ENCODE assay signal across 9 cellular contexts in the genomic region with DNA sequence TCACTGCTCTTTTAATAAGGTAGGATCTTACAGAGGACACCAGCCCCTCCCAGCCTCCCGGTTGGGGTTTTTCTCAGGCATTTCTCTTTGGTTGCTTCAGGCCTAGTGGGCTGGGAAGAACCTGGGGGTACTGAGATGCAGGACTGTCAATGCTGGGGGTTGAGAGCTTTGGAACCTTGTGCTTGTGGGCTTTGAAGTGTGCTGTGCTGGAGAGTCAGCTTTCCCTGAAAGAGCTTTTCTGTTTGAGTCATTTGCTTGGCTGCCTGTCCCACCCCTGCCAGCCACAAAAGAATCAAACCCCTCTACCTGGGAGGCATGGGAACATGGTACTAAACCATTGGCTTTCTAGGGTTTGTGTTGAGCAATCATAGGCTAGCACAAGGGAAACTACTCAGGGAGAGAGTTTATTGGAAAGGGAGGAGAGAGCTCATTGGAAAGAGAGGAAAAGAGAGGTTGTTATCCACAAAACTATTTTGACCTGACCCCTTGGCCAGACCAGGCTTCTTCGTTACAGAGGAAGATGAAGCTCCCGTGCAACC. TPM values are rescaled to one million over a fixed set of nuclear protein-coding genes. Genes with fewer than 3 reads are reported as not detected.
DNase-seq lines count a peak whose midpoint lies in the region; ATAC-seq, FAIRE-seq and TF ChIP-seq lines count a peak whose summit lies in the region.
"Had no signal": no experiment of that assay in that cellular context is flagged by ENCODE, and none has a peak within 500 bp of the region (broad histone marks: within the 10 kb centered on the region; RNA-seq: fewer than 3 reads in every experiment).

No MANE protein-coding gene starts in this region.

- TF ChIP-seq EP300 in HepG2 (IDR thresholded peaks at IDR 0.05; ENCODE audit: low read depth in 2 of 2, low read length in 2 of 2), result no peak
- no peak for TF ChIP-seq EP300 in HepG2 (CRISPR knock-in tag; IDR thresholded peaks at IDR 0.05; ENCODE audit: borderline replicate concordance)

- H3K9ac ChIP-seq in HepG2 (ENCODE audit: insufficient read depth, low read depth, low read length), result peak overlapping the region; percentile 89

- FAIRE-seq in HepG2 (lab: Jason Lieb, UNC) (no peak), urothelium cell line (lab: Jason Lieb, UNC) (no peak)

- POLR2A ChIA-PET in HepG2 (lab: Yijun Ruan, JAX), result interaction anchor here (1.0 to 12.6 kb wide), 7 partner anchors 8 to 44 kb away, joined by 4 to 287 read pairs (median 7); no protein-coding TSS in a partner anchor

- H3K27ac ChIP-seq in right cardiac atrium (ENCODE audit: low read length) (no peak overlapping the region), HepG2 (ENCODE audit: extremely low read length, insufficient read depth, low read length) (peak overlapping the region; percentile 81)

- no peak overlapping the region for H2AFZ ChIP-seq in HepG2 (ENCODE audit: low read length)

- DNase-seq in right cardiac atrium (no peak), left cardiac atrium (no peak), astrocyte of the cerebellum (ENCODE audit: low read depth) (no peak), HepG2 (ENCODE audit: low spot score) (no peak), NCI-H2171 (lab: John Stamatoyannopoulos, UW) (no peak), NOMO-1 (lab: John Stamatoyannopoulos, UW; ENCODE audit: unreplicated experiment in 2 of 2) (no peak), urothelium cell line (ENCODE audit: low spot score) (no peak)

- H3K4me1 ChIP-seq in right cardiac atrium (ENCODE audit: control insufficient read depth, insufficient read depth, low read length) (peaks cover 9% of the 10 kb centered on the region), HepG2 (ENCODE audit: insufficient read depth, low read length) (peaks cover 66% of the 10 kb centered on the region)

- CTCF ChIA-PET in HepG2 (lab: Yijun Ruan, JAX; ENCODE audit: low intra/inter-chr PET ratio, low total read pairs), result interaction anchor here (1.4 kb wide), 1 partner anchor 85 kb away, joined by 5 read pairs; no protein-coding TSS in a partner anchor

- H3K4me3 ChIP-seq in right cardiac atrium (ENCODE audit: low read length), result peak overlapping the region; percentile 51
- H3K4me3 ChIP-seq in astrocyte of the cerebellum (ENCODE audit: low read depth, low read length), result peak overlapping the region; percentile 88
- peak overlapping the region; percentile 95 to 99 (median 95) for H3K4me3 ChIP-seq in HepG2 (replicated peaks in 1 of 3; ENCODE audit: insufficient read depth in 1 of 3, low read depth in 2 of 3, low read length in 3 of 3)

- peaks cover 54% of the 10 kb centered on the region for H4K20me1 ChIP-seq in HepG2 (ENCODE audit: insufficient read depth, low read length)

- ATAC-seq in right cardiac atrium (no peak), left cardiac atrium (no peak), HepG2 (no peak), GM18505 (IDR thresholded peaks at IDR 0.05; ENCODE audit: unreplicated experiment) (no peak)

- TF ChIP-seq RAD21 in HepG2 (CRISPR knock-in tag; IDR thresholded peaks at IDR 0.05), result no peak

- TF ChIP-seq CTCF in astrocyte of the cerebellum (IDR thresholded peaks at IDR 0.05; ENCODE audit: low read depth, low read length, missing control alignments), result no peak
- no peak for TF ChIP-seq CTCF in HepG2 (CRISPR knock-in tag; IDR thresholded peaks at IDR 0.05)

- in situ Hi-C loops in astrocyte of the cerebellum (cut with HindIII; ENCODE audit: low sequenced_read_pairs), result loop anchor here (25.0 kb wide), 1 partner anchor 539 kb away; no protein-coding TSS in a partner anchor
- in situ Hi-C loops in HepG2 (cut with HindIII; ENCODE audit: extremely low pct_ligation_motif_present, low pct_unique_long_range_greater_than_20kb), result loop anchor here (25.0 kb wide), 1 partner anchor 539 kb away; no protein-coding TSS in a partner anchor

- TF ChIP-seq POLR2A in HepG2 (IDR thresholded peaks at IDR 0.05; ENCODE audit: insufficient read depth in 1 of 2, low read depth in 2 of 2, low read length in 2 of 2) (0 out of 4 replicates have a peak, but pooled peaks have one; percentile 8 to 15), GM18505 (IDR thresholded peaks at IDR 0.05; ENCODE audit: borderline replicate concordance, extremely low read depth, insufficient read depth, insufficient read length) (no peak)

- H3K4me2 ChIP-seq in HepG2 (ENCODE audit: low read depth, low read length), result peak overlapping the region; percentile 83

- BruUV-seq in HepG2 (replicated peaks; lab: Mats Ljungman, UMichigan), result no TSS peak

- intact Hi-C loops in right cardiac atrium (cut with DNase I) (loop anchor here in 2 of 4 donors (10.0 kb wide), 2 partner anchors 166 to 176 kb away; a partner anchor contains a TSS), left cardiac atrium (cut with DNase I) (no loop called here), HepG2 (cut with micrococcal nuclease; ENCODE audit: unreplicated experiment) (no loop called here)

- H3K27me3 ChIP-seq in right cardiac atrium (ENCODE audit: control insufficient read depth, insufficient read depth) (no peaks in the 10 kb centered on the region), HepG2 (ENCODE audit: control insufficient read depth in 1 of 2, insufficient read depth in 2 of 2, low read length in 2 of 2) (no peaks in the 10 kb centered on the region; a peak in 1 of 5 replicates)

- H3K36me3 ChIP-seq in HepG2 (replicated peaks in 1 of 2; ENCODE audit: control insufficient read depth in 1 of 2, insufficient read depth in 2 of 2, low read length in 2 of 2), result peaks cover 20 to 53% of the 10 kb centered on the region in 2 experiments

- no peaks in the 10 kb centered on the region for H3K9me3 ChIP-seq in right cardiac atrium (ENCODE audit: control insufficient read depth, low read length)
- no peaks in the 10 kb centered on the region for H3K9me3 ChIP-seq in HepG2 (ENCODE audit: low read length)

- peaks cover 71% of the 10 kb centered on the region for H3K79me2 ChIP-seq in HepG2 (ENCODE audit: insufficient read depth, low read length)

- WGBS in right cardiac atrium, result 74% methylated on average over 3 of the region's 3 CpGs
- WGBS in HepG2 (ENCODE audit: low lambda C conversion rate), result 16% methylated on average over 3 of the region's 3 CpGs

RNA-seq across cellular contexts. Expression of a gene that starts 1.4 kb away (rescaled TPM):
- total RNA-seq in right cardiac atrium (10 to 100 TPM; 12.2 to 45.4 (median 23.4) TPM), left cardiac atrium (100 to 1,000 TPM; 197 to 969 TPM), HepG2 (2016; rRNA removed; fragmentation: Illumina TruSeq; extraction: Trizol) (338 and 492 TPM in 2 replicates)
- polyA plus RNA-seq in right cardiac atrium (116 TPM), HepG2 (2011; rRNA removed) (512 and 596 TPM in 2 replicates)
- 31.9 and 37.2 TPM in 2 replicates for total RNA-seq in HepG2 (2016; cell fraction: cytosol; rRNA removed; fragmentation: Illumina TruSeq; extraction: Trizol; ENCODE audit: low read depth)
- total RNA-seq in HepG2 (2016; cell fraction: insoluble cytoplasmic fraction; rRNA removed; fragmentation: Illumina TruSeq; extraction: Trizol), result 303 and 473 TPM in 2 replicates
- 175 and 195 TPM in 2 replicates for total RNA-seq in HepG2 (2016; cell fraction: membrane; rRNA removed; fragmentation: Illumina TruSeq; extraction: Trizol)
- total RNA-seq in HepG2 (2016; cell fraction: nucleus; rRNA removed; fragmentation: Illumina TruSeq; extraction: Trizol), result 532 and 631 TPM in 2 replicates
- 368 and 565 TPM in 2 replicates for polyA plus RNA-seq in HepG2 (2011; cell fraction: cytosol; rRNA removed)
- 147 and 228 TPM in 2 replicates for polyA plus RNA-seq in HepG2 (2011; cell fraction: nucleus; rRNA removed)
- polyA plus RNA-seq in HepG2 (2012), result 585 and 769 TPM in 2 replicates
- 36.1 and 38.4 TPM in 2 replicates for polyA plus RNA-seq in HepG2 (2016; cell fraction: cytosol; fragmentation: Illumina TruSeq; extraction: Trizol; ENCODE audit: low read depth)
- 315 and 357 TPM in 2 replicates for polyA plus RNA-seq in HepG2 (2016; cell fraction: insoluble cytoplasmic fraction; fragmentation: Illumina TruSeq; extraction: Trizol; ENCODE audit: low read depth)
- polyA plus RNA-seq in HepG2 (2016; cell fraction: membrane; fragmentation: Illumina TruSeq; extraction: Trizol; ENCODE audit: low read depth), result 107 and 124 TPM in 2 replicates
- 708 and 740 TPM in 2 replicates for polyA plus RNA-seq in HepG2 (2016; cell fraction: nucleus; fragmentation: Illumina TruSeq; extraction: Trizol; ENCODE audit: insufficient read depth, low read depth)
- polyA minus RNA-seq in HepG2 (2011; rRNA and poly(A)+ RNA removed; ENCODE audit: low replicate concordance), result 748 and 1,007 TPM in 2 replicates
- polyA minus RNA-seq in HepG2 (2011; cell fraction: cytosol; rRNA and poly(A)+ RNA removed), result 527 and 633 TPM in 2 replicates
- polyA minus RNA-seq in HepG2 (2011; cell fraction: nucleus; rRNA and poly(A)+ RNA removed), result 165 and 293 TPM in 2 replicates

RNA-seq across cellular contexts. Expression of a gene that starts 18.4 kb away (rescaled TPM):
- total RNA-seq in right cardiac atrium (not detected), left cardiac atrium (under 1 TPM in 1 of 2 donors, not detected in 1; 0.44 TPM), HepG2 (2016; rRNA removed; fragmentation: Illumina TruSeq; extraction: Trizol) (0.07 and 0.31 TPM in 2 replicates)
- polyA plus RNA-seq in right cardiac atrium (not detected), HepG2 (2011; rRNA removed) (0.15 and 0.27 TPM in 2 replicates)
- total RNA-seq in HepG2 (2016; cell fraction: cytosol; rRNA removed; fragmentation: Illumina TruSeq; extraction: Trizol; ENCODE audit: low read depth), result not detected in 2 replicates
- total RNA-seq in HepG2 (2016; cell fraction: insoluble cytoplasmic fraction; rRNA removed; fragmentation: Illumina TruSeq; extraction: Trizol), result 0.07 and 0.30 TPM in 2 replicates
- total RNA-seq in HepG2 (2016; cell fraction: membrane; rRNA removed; fragmentation: Illumina TruSeq; extraction: Trizol), result not detected in 2 replicates
- total RNA-seq in HepG2 (2016; cell fraction: nucleus; rRNA removed; fragmentation: Illumina TruSeq; extraction: Trizol), result not detected in 2 replicates
- polyA plus RNA-seq in HepG2 (2011; cell fraction: cytosol; rRNA removed), result 0.15 and 0.21 TPM in 2 replicates
- 0.61 and 0.90 TPM in 2 replicates for polyA plus RNA-seq in HepG2 (2011; cell fraction: nucleus; rRNA removed)
- polyA plus RNA-seq in HepG2 (2012), result 0.16 and 0.55 TPM in 2 replicates
- not detected in 2 replicates for polyA plus RNA-seq in HepG2 (2016; cell fraction: cytosol; fragmentation: Illumina TruSeq; extraction: Trizol; ENCODE audit: low read depth)
- polyA plus RNA-seq in HepG2 (2016; cell fraction: insoluble cytoplasmic fraction; fragmentation: Illumina TruSeq; extraction: Trizol; ENCODE audit: low read depth), result 0.33 TPM in 1 of 2 replicates, not detected in the other
- polyA plus RNA-seq in HepG2 (2016; cell fraction: membrane; fragmentation: Illumina TruSeq; extraction: Trizol; ENCODE audit: low read depth), result not detected in 2 replicates
- 0.21 TPM in 1 of 2 replicates, not detected in the other for polyA plus RNA-seq in HepG2 (2016; cell fraction: nucleus; fragmentation: Illumina TruSeq; extraction: Trizol; ENCODE audit: insufficient read depth, low read depth)
- 0.26 and 0.72 TPM in 2 replicates for polyA minus RNA-seq in HepG2 (2011; rRNA and poly(A)+ RNA removed; ENCODE audit: low replicate concordance)
- not detected in 2 replicates for polyA minus RNA-seq in HepG2 (2011; cell fraction: cytosol; rRNA and poly(A)+ RNA removed)
- not detected in 2 replicates for polyA minus RNA-seq in HepG2 (2011; cell fraction: nucleus; rRNA and poly(A)+ RNA removed)
- total RNA-seq: RPMI7951 had no signal
